ENCODE assay signal across 9 cellular contexts in the genomic region with DNA sequence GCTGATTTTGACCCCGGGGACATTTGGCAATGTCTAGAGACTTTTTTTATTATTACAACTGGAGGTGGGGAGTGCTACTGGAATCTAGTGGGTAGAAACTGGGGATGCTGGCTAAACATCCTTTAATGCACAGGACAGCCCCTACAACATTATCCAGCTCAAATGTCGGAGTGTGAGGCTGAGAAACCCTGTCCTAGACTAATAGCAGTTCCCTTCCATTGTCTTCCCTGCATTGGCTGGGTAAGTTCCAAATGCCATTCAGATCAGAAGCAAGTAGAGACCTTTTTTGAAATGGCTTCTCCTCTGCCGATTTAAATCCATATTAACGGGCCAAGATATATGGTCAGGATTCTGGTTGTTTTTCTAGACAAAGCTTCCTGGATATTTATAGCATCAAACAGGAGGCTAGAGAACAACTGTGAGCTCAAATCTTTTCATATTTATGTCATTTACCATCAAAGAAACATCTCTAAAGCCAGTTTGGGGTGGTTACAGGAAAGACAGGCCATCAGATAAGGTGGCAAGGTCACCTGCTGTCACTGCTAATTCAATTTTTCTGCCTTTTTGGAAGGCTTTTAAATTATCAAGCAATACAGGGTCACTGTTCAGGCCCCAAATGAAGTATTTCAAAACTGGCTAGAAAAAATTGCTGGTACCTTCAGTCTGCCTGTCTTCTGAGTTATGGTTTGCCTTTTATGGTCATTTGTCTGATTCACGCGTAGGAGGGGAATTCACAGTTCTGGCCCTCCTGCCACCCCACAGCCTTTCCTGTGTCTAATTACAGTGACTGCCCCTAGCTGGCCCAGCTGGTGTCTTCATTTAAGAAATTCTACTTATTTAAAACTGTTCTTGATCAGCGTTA. TPM values are rescaled to one million over a fixed set of nuclear protein-coding genes. Genes with fewer than 3 reads are reported as not detected.
DNase-seq lines count a peak whose midpoint lies in the region; ATAC-seq, FAIRE-seq and TF ChIP-seq lines count a peak whose summit lies in the region.
"Had no signal": no experiment of that assay in that cellular context is flagged by ENCODE, and none has a peak within 500 bp of the region (broad histone marks: within the 10 kb centered on the region; RNA-seq: fewer than 3 reads in every experiment).

No MANE protein-coding gene starts in this region.

- no peaks in the 10 kb centered on the region for H3K79me2 ChIP-seq in KMS-11 (ENCODE audit: insufficient read depth, low read depth)

- peak; percentile 60 for DNase-seq in GM12892 (ENCODE audit: insufficient read length)
- DNase-seq in activated T-cell treated with anti-CD3 and anti-CD28 coated beads, Interleukin-2, amount 50 U/mL, for 4 hours, result peak; percentile 15
- DNase-seq in hepatic stellate cell (ENCODE audit: low spot score), result peak; percentile 42
- DNase-seq in stimulated activated CD8-positive, alpha-beta memory T cell treated with anti-CD3 and anti-CD28 coated beads, Interleukin-15, amount 100 ng/mL, for 1 hour (ENCODE audit: low read depth), result peak; percentile 5
- no peak for DNase-seq in upper lobe of left lung
- DNase-seq in SIG-M5 treated with dmso at 0.1 percent for 504 hours (lab: John Stamatoyannopoulos, UW; ENCODE audit: unreplicated experiment), result no peak

- H3K36me3 ChIP-seq in KMS-11 (ENCODE audit: insufficient read depth), result no peaks in the 10 kb centered on the region
- peaks cover 0 to 63% (median 19%) of the 10 kb centered on the region in 4 donors for H3K36me3 ChIP-seq in upper lobe of left lung

- H3K4me3 Mint-ChIP-seq in activated T-cell treated with anti-CD3 and anti-CD28 coated beads, Interleukin-2, amount 50 U/mL, for 4 hours, result no peak overlapping the region

- peak; percentile 97 for FAIRE-seq in GM12892 (lab: Jason Lieb, UNC)

- no peaks in the 10 kb centered on the region for H4K20me1 ChIP-seq in KMS-11 (ENCODE audit: insufficient read depth)

- H3K27me3 Mint-ChIP-seq in activated T-cell treated with anti-CD3 and anti-CD28 coated beads, Interleukin-2, amount 50 U/mL, for 4 hours (ENCODE audit: low read depth), result no peaks in the 10 kb centered on the region

- H2AFZ ChIP-seq in KMS-11 (ENCODE audit: low read depth), result no peak overlapping the region

- H3K9ac ChIP-seq in KMS-11, result no peak overlapping the region

- H3K36me3 Mint-ChIP-seq in activated T-cell treated with anti-CD3 and anti-CD28 coated beads, Interleukin-2, amount 50 U/mL, for 4 hours (ENCODE audit: insufficient read depth), result peaks cover 40% of the 10 kb centered on the region

- peaks cover 33% of the 10 kb centered on the region for H3K4me1 Mint-ChIP-seq in activated T-cell treated with anti-CD3 and anti-CD28 coated beads, Interleukin-2, amount 50 U/mL, for 4 hours (ENCODE audit: low read depth)

- no peak overlapping the region for H3K4me3 ChIP-seq in KMS-11 (IDR thresholded peaks at IDR 0.05; ENCODE audit: insufficient read depth, low read depth, low read length)
- H3K4me3 ChIP-seq in upper lobe of left lung, result no peak overlapping the region

- H3K4me2 ChIP-seq in KMS-11, result peak overlapping the region; percentile 29; the same call in 1 of the 2 replicates

- no peak for TF ChIP-seq CTCF in KMS-11 (conservative IDR thresholded peaks at IDR 0.05; ENCODE audit: low read depth, low read length)
- no peak for TF ChIP-seq CTCF in upper lobe of left lung (IDR thresholded peaks at IDR 0.05)

- no peak for TF ChIP-seq EP300 in upper lobe of left lung (IDR thresholded peaks at IDR 0.05)

- peak; percentile 98 for ATAC-seq in GM21619 (IDR thresholded peaks at IDR 0.05; ENCODE audit: unreplicated experiment)
- ATAC-seq in activated T-cell treated with anti-CD3 and anti-CD28 coated beads, Interleukin-2, amount 50 U/mL, for 4 hours, result peak; percentile 86 to 90
- ATAC-seq in upper lobe of left lung (ENCODE audit: low FRiP score in 2 of 2), result no peak

- H3K9me3 ChIP-seq in upper lobe of left lung, result no peaks in the 10 kb centered on the region

- H3K27ac ChIP-seq in KMS-11 (peak overlapping the region; percentile 52), upper lobe of left lung (peak overlapping the region in 1 of 4 donors; percentile 30)
- H3K27ac ChIP-seq: VCaP had no signal

- H3K9me3 Mint-ChIP-seq in activated T-cell treated with anti-CD3 and anti-CD28 coated beads, Interleukin-2, amount 50 U/mL, for 4 hours, result no peaks in the 10 kb centered on the region

- H3K27me3 ChIP-seq in KMS-11 (ENCODE audit: insufficient read depth, low read depth) (no peaks in the 10 kb centered on the region), upper lobe of left lung (no peaks in the 10 kb centered on the region)

- TF ChIP-seq POLR2A in GM12892 (IDR thresholded peaks at IDR 0.05; ENCODE audit: low read depth, low read length) (peak; percentile 59), upper lobe of left lung (IDR thresholded peaks at IDR 0.05) (no peak)

- H3K4me1 ChIP-seq in KMS-11 (ENCODE audit: low read depth, poor library complexity, severe bottlenecking) (peaks cover 28% of the 10 kb centered on the region), upper lobe of left lung (no peaks in the 10 kb centered on the region)

- 77 to 90% methylated on average over 7 of the region's 7 CpGs for WGBS in upper lobe of left lung, 2 donors

RNA-seq across cellular contexts. Expression of a gene that starts 20.1 kb away (rescaled TPM):
- 3.4 TPM for polyA plus RNA-seq in GM12892 (2012; ENCODE audit: missing spikeins)
- total RNA-seq in activated T-cell treated with anti-CD3 and anti-CD28 coated beads, Interleukin-2, amount 50 U/mL, for 4 hours, result under 1 TPM; 0.65 to 0.83 (median 0.69) TPM
- 1 to 10 TPM; 1.0 to 5.4 (median 2.5) TPM for total RNA-seq in upper lobe of left lung

RNA-seq across cellular contexts. Expression of a gene that starts 57.1 kb away (rescaled TPM):
- 165 TPM for polyA plus RNA-seq in GM12892 (2012; ENCODE audit: missing spikeins)
- total RNA-seq in activated T-cell treated with anti-CD3 and anti-CD28 coated beads, Interleukin-2, amount 50 U/mL, for 4 hours, result 100 to 1,000 TPM; 175 to 213 (median 209) TPM
- total RNA-seq in upper lobe of left lung, result 10 to 100 TPM; 16.8 to 59.8 (median 29.6) TPM

RNA-seq across cellular contexts. Expression of a gene that starts 58.4 kb away (rescaled TPM):
- 20.4 TPM for polyA plus RNA-seq in GM12892 (2012; ENCODE audit: missing spikeins)
- 10 to 100 TPM; 12.8 to 13.5 (median 13.1) TPM for total RNA-seq in activated T-cell treated with anti-CD3 and anti-CD28 coated beads, Interleukin-2, amount 50 U/mL, for 4 hours
- total RNA-seq in upper lobe of left lung, result 10 to 100 TPM in 3 of 6 donors, 1 to 10 TPM in 3; 5.9 to 31.4 (median 10.3) TPM

RNA-seq across cellular contexts. Expression of a gene that starts 59.4 kb away (rescaled TPM):
- polyA plus RNA-seq in GM12892 (2012; ENCODE audit: missing spikeins), result 69.6 TPM
- 10 to 100 TPM; 24.0 to 28.5 (median 27.1) TPM for total RNA-seq in activated T-cell treated with anti-CD3 and anti-CD28 coated beads, Interleukin-2, amount 50 U/mL, for 4 hours
- total RNA-seq in upper lobe of left lung, result 10 to 100 TPM; 34.3 to 74.0 (median 43.2) TPM

Comparison
In these comparisons a context has a peak if more than half of its experiments do, and no peak if none do; other contexts are left out.
1. DNase-seq: peak in GM12892 (single experiment), activated T-cell treated with anti-CD3 and anti-CD28 coated beads, Interleukin-2, amount 50 U/mL, for 4 hours (single experiment), hepatic stellate cell (single experiment) and stimulated activated CD8-positive, alpha-beta memory T cell treated with anti-CD3 and anti-CD28 coated beads, Interleukin-15, amount 100 ng/mL, for 1 hour (single experiment); none in upper lobe of left lung (0 of 2) and SIG-M5 treated with dmso at 0.1 percent for 504 hours (single experiment).
2. ATAC-seq: peak in GM21619 (single experiment) and activated T-cell treated with anti-CD3 and anti-CD28 coated beads, Interleukin-2, amount 50 U/mL, for 4 hours (2 of 2); none in upper lobe of left lung (0 of 2).